In the genomic region with DNA sequence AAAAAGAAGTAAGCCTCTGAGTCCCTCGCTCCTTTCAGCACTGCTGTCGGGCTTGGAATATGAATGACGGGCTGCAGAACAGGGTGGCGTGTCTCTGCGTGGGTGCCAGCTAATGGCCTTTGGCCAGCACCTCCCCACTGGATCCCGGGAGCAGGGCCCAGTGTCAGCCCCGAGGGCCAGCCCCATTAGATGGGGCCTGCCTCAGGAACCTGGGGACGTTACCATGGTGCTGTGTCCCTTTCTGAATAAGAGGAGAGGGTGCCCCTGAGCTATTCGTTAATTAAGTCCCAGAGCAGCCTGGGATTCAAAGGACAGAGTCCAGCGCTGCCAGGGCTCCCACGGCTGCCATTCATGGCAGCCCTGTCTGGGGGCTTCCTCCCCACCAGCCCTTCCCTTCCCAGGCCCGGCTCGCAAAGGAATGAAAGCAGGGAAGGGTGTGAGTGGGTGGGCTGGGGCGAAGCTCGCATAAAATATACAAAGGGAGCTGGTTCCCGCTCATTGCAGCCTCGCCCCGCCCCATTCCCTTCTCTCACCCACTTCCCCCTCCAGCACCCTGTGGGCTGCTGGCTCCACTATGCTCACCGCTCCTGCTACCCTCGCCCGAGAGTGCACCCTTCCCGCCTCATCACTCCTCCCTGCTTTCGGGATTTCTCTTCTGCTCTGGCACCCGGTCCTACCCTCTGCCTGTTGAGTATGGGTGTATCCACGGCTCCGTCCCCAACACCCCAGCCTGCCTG, we compare ENCODE assay signal across 1 cellular context.
TF ChIP-seq lines count a peak whose summit lies in the region.

No MANE protein-coding gene starts in this region.

TF ChIP-seq in IMR-90, 13 proteins besides CTCF, POLR2A, EP300 and RAD21:
- no peak for TF ChIP-seq FOS (IDR thresholded peaks at IDR 0.05; ENCODE audit: low read depth, low read length)
- no peak for TF ChIP-seq CHD1 (IDR thresholded peaks at IDR 0.05; ENCODE audit: low read depth, low read length)
- TF ChIP-seq RFX5 (IDR thresholded peaks at IDR 0.05; ENCODE audit: low read depth, low read length) = no peak
